Comparison of ENCODE assay signal across 13 cellular contexts in genomic region chr14:35991356-35991755, GRCh38.
"Had no signal": no experiment of that assay in that cellular context is flagged by ENCODE, and none has a peak within 500 bp of the region (broad histone marks: within the 10 kb centered on the region; RNA-seq: fewer than 3 reads in every experiment).

No MANE protein-coding gene starts in this region.

- H3K27ac ChIP-seq: adrenal gland, neutrophil, right atrium auricular region, skin epidermis, tibial artery, uterus had no signal

- H3K9me3 ChIP-seq: adrenal gland, neutrophil, right atrium auricular region, tibial artery, uterus had no signal

- DNase-seq: activated B cell treated with CpG ODN at 0.5 μM for 24 hours; activated CD4-positive, alpha-beta T cell treated with anti-CD3 and anti-CD28 coated beads, Interleukin-2, amount 10 ng/mL, durations not matched to agents 24 days and 14 days; activated naive CD4-positive, alpha-beta T cell treated with anti-CD3 and anti-CD28 coated beads, Interleukin-2, amount 50 U/mL, for 16 hours; adrenal gland; hippocampal formation; posterior cingulate gyrus; stimulated activated CD4-positive, alpha-beta T cell treated with anti-CD3 and anti-CD28 coated beads, Interleukin-4, amount 100 ng/mL, for 4 hours; stimulated activated naive CD8-positive, alpha-beta T cell treated with anti-CD3 and anti-CD28 coated beads, Interleukin-15, amount 100 ng/mL, for 72 hours; tibial artery; uterus had no signal

- H3K36me3 ChIP-seq: adrenal gland, neutrophil, right atrium auricular region, tibial artery, uterus had no signal

- H3K4me3 ChIP-seq: adrenal gland, right atrium auricular region, skin epidermis, tibial artery, uterus had no signal

- H3K4me1 ChIP-seq: adrenal gland, right atrium auricular region, tibial artery, uterus had no signal

- H3K27me3 ChIP-seq: adrenal gland, neutrophil, right atrium auricular region, tibial artery, uterus had no signal
